Comparison of ENCODE assay signal across 13 cellular contexts in the genomic region with DNA sequence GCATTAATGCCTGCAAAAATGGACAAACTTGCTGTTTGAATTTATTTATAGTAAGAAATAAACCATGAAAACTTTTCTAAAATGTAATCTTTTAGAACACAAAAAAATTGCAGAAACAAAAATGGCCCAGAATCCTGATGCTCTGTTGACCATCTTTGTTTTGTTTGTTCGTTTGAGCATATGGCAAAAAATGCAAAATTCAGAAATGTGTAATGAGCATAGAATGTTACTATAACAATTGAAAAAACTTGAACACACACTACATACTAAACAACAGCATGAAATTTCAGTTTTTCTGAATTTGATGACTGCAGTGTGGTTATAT. TPM values are rescaled to one million over a fixed set of nuclear protein-coding genes. Genes with fewer than 3 reads are reported as not detected.
A peak's percentile ranks its signal among the peaks of the same experiment; 100 is the strongest.
DNase-seq lines count a peak whose midpoint lies in the region; ATAC-seq, FAIRE-seq and TF ChIP-seq lines count a peak whose summit lies in the region.
"Had no signal": no experiment of that assay in that cellular context is flagged by ENCODE, and none has a peak within 500 bp of the region (broad histone marks: within the 10 kb centered on the region; RNA-seq: fewer than 3 reads in every experiment).

No MANE protein-coding gene starts in this region.

- H3K4me1 ChIP-seq in PC-3 (ENCODE audit: insufficient read depth, low read length) (peaks cover 24% of the 10 kb centered on the region), iPS-18a (ENCODE audit: control insufficient read depth, low read depth, low read length) (peaks cover 18% of the 10 kb centered on the region), smooth muscle cell (ENCODE audit: low read depth) (peaks cover 24% of the 10 kb centered on the region), kidney (ENCODE audit: control insufficient read depth in 1 of 2, insufficient read depth in 1 of 2, low read depth in 1 of 2, low read length in 2 of 2) (peaks cover 0 to 6% of the 10 kb centered on the region in 2 donors)

- H3K27me3 ChIP-seq in PC-3 (ENCODE audit: low read length) (no peaks in the 10 kb centered on the region), iPS-18a (ENCODE audit: control insufficient read depth, insufficient read depth, low read length) (no peaks in the 10 kb centered on the region), smooth muscle cell (ENCODE audit: low read depth) (no peaks in the 10 kb centered on the region)
- H3K27me3 ChIP-seq: esophagus squamous epithelium had no signal

- intact Hi-C loops in PC-3 (cut with micrococcal nuclease): no loop called here
- intact Hi-C loops in kidney (cut with DNase I): no loop called here

- H3K4me3 ChIP-seq in PC-3 (ENCODE audit: low read length) (peak overlapping the region; percentile 45), iPS-18a (ENCODE audit: low read length) (peak overlapping the region; percentile 38), smooth muscle cell (peak overlapping the region; percentile 54), foreskin fibroblast (ENCODE audit: low read depth in 1 of 2, low read length in 2 of 2) (no peak overlapping the region), kidney (ENCODE audit: low read length in 2 of 2) (peak overlapping the region in 1 of 2 donors; percentile 56)

- FAIRE-seq in kidney (lab: Jason Lieb, UNC): no peak

- H3K27ac ChIP-seq in PC-3 (ENCODE audit: low read length) (no peak overlapping the region), iPS-18a (ENCODE audit: low read length) (peak overlapping the region; percentile 73), smooth muscle cell (ENCODE audit: low read depth) (peak overlapping the region; percentile 48), kidney (ENCODE audit: low read depth in 2 of 2, low read length in 2 of 2) (no peak overlapping the region)

- peaks cover 33% of the 10 kb centered on the region for H3K36me3 ChIP-seq in PC-3 (ENCODE audit: low read depth, low read length)
- peaks cover 26% of the 10 kb centered on the region for H3K36me3 ChIP-seq in iPS-18a (ENCODE audit: control insufficient read depth, low read depth, low read length)
- no peaks in the 10 kb centered on the region for H3K36me3 ChIP-seq in smooth muscle cell (ENCODE audit: low read depth)
- H3K36me3 ChIP-seq in kidney (ENCODE audit: control insufficient read depth in 1 of 2, insufficient read depth in 2 of 2, low read length in 2 of 2): peaks cover 0 to 2% of the 10 kb centered on the region in 2 donors

- no peaks in the 10 kb centered on the region for H3K9me3 ChIP-seq in PC-3 (ENCODE audit: low read length)
- no peaks in the 10 kb centered on the region for H3K9me3 ChIP-seq in iPS-18a (ENCODE audit: control insufficient read depth, low read depth, low read length)
- no peaks in the 10 kb centered on the region for H3K9me3 ChIP-seq in smooth muscle cell (replicated peaks; ENCODE audit: low read depth)
- H3K9me3 ChIP-seq in kidney (ENCODE audit: control insufficient read depth in 1 of 2, low read length in 2 of 2): no peaks in the 10 kb centered on the region
- H3K9me3 ChIP-seq: esophagus squamous epithelium, HAP-1 had no signal

- H3K27ac Mint-ChIP-seq in activated T-cell treated with anti-CD3 and anti-CD28 coated beads, Interleukin-2, amount 50 U/mL, for 72 hours: no peak overlapping the region
- H3K27ac Mint-ChIP-seq: activated naive CD4-positive, alpha-beta T cell treated with anti-CD3 and anti-CD28 coated beads for 36 hours had no signal

- no TSS peak for BruUV-seq in PC-3 (replicated peaks; lab: Mats Ljungman, UMichigan)

- peak overlapping the region; percentile 38 for H2AFZ ChIP-seq in PC-3 (ENCODE audit: low read length)
- peak overlapping the region; percentile 79 for H2AFZ ChIP-seq in smooth muscle cell (ENCODE audit: low read depth)

- H3K9ac ChIP-seq in PC-3 (ENCODE audit: low read length) (no peak overlapping the region; the same call in 1 of the 2 replicates), iPS-18a (ENCODE audit: low read length) (peak overlapping the region; percentile 72), smooth muscle cell (ENCODE audit: low read depth) (no peak overlapping the region), kidney (ENCODE audit: low read length in 2 of 2) (no peak overlapping the region)

- POLR2A ChIA-PET in PC-3 (lab: Charles Lee; ENCODE audit: unreplicated experiment) (no interaction called here), GM10248 (lab: Yijun Ruan, JAX) (no interaction called here)

- no peaks in the 10 kb centered on the region for H3K9me3 Mint-ChIP-seq in activated T-cell treated with anti-CD3 and anti-CD28 coated beads, Interleukin-2, amount 50 U/mL, for 72 hours
- no peaks in the 10 kb centered on the region for H3K9me3 Mint-ChIP-seq in activated T-cell treated with anti-CD3 and anti-CD28 coated beads, Interleukin-2, amount 50 U/mL, for 4 hours
- H3K9me3 Mint-ChIP-seq: activated naive CD4-positive, alpha-beta T cell treated with anti-CD3 and anti-CD28 coated beads for 36 hours had no signal

- WGBS in smooth muscle cell (ENCODE audit: low lambda C conversion rate): 49% methylated on average over 1 of the region's 1 CpG

- H3K4me3 Mint-ChIP-seq in activated T-cell treated with anti-CD3 and anti-CD28 coated beads, Interleukin-2, amount 50 U/mL, for 72 hours: peak overlapping the region; percentile 9 to 73
- no peak overlapping the region for H3K4me3 Mint-ChIP-seq in activated T-cell treated with anti-CD3 and anti-CD28 coated beads, Interleukin-2, amount 50 U/mL, for 4 hours

- H3K9me2 ChIP-seq in PC-3 (replicated peaks; ENCODE audit: low read length): no peaks in the 10 kb centered on the region

- peak overlapping the region; percentile 71 for H3K4me2 ChIP-seq in PC-3 (ENCODE audit: low read length)
- peak overlapping the region; percentile 95 for H3K4me2 ChIP-seq in smooth muscle cell

- DNase-seq in activated T-cell treated with anti-CD3 and anti-CD28 coated beads, Interleukin-2, amount 50 U/mL, for 72 hours: no peak
- no peak for DNase-seq in activated T-cell treated with anti-CD3 and anti-CD28 coated beads, Interleukin-2, amount 50 U/mL, for 4 hours
- DNase-seq in PC-3 (no peak), smooth muscle cell (lab: John Stamatoyannopoulos, UW; ENCODE audit: unreplicated experiment) (no peak), GM10248 (ENCODE audit: extremely low spot score) (no peak), foreskin fibroblast (no peak), kidney (no peak)
- DNase-seq: activated CD4-positive, alpha-beta T cell treated with anti-CD3 and anti-CD28 coated beads, Interleukin-2, amount 50 U/mL, for 4 hours; activated naive CD4-positive, alpha-beta T cell treated with anti-CD3 and anti-CD28 coated beads for 36 hours; esophagus squamous epithelium; T-helper 17 cell had no signal

- H3K27me3 Mint-ChIP-seq in activated T-cell treated with anti-CD3 and anti-CD28 coated beads, Interleukin-2, amount 50 U/mL, for 72 hours (ENCODE audit: low read depth): no peaks in the 10 kb centered on the region
- H3K27me3 Mint-ChIP-seq in activated T-cell treated with anti-CD3 and anti-CD28 coated beads, Interleukin-2, amount 50 U/mL, for 4 hours (ENCODE audit: low read depth): no peaks in the 10 kb centered on the region
- H3K27me3 Mint-ChIP-seq: T-helper 17 cell had no signal

- H3F3A ChIP-seq in PC-3 (ENCODE audit: low read length, unreplicated experiment) (no peaks in the 10 kb centered on the region), smooth muscle cell (ENCODE audit: low read depth) (no peaks in the 10 kb centered on the region)

- no peak for ATAC-seq in activated T-cell treated with anti-CD3 and anti-CD28 coated beads, Interleukin-2, amount 50 U/mL, for 72 hours (replicated peaks in 1 of 2)
- no peak for ATAC-seq in activated T-cell treated with anti-CD3 and anti-CD28 coated beads, Interleukin-2, amount 50 U/mL, for 4 hours
- no peak for ATAC-seq in PC-3
- ATAC-seq: T-helper 17 cell had no signal

- peaks cover 20% of the 10 kb centered on the region for H3K4me1 Mint-ChIP-seq in activated T-cell treated with anti-CD3 and anti-CD28 coated beads, Interleukin-2, amount 50 U/mL, for 72 hours (ENCODE audit: low read depth)
- peaks cover 11% of the 10 kb centered on the region for H3K4me1 Mint-ChIP-seq in activated T-cell treated with anti-CD3 and anti-CD28 coated beads, Interleukin-2, amount 50 U/mL, for 4 hours (ENCODE audit: low read depth)

- TF ChIP-seq CTCF in PC-3 (conservative IDR thresholded peaks at IDR 0.05; ENCODE audit: low read depth, low read length) (no peak), smooth muscle cell (IDR thresholded peaks at IDR 0.05; ENCODE audit: borderline replicate concordance, insufficient read depth, poor library complexity, severe bottlenecking) (no peak), GM10248 (IDR thresholded peaks at IDR 0.05; ENCODE audit: control extremely low read depth, extremely low read depth, low read depth, missing control alignments) (no peak), foreskin fibroblast (IDR thresholded peaks at IDR 0.05; ENCODE audit: low read depth, low read length) (no peak), kidney (IDR thresholded peaks at IDR 0.05; ENCODE audit: borderline replicate concordance, extremely low read depth, insufficient read depth) (no peak)

- peaks cover 11 to 26% of the 10 kb centered on the region in 2 donors for H3K36me3 Mint-ChIP-seq in activated T-cell treated with anti-CD3 and anti-CD28 coated beads, Interleukin-2, amount 50 U/mL, for 72 hours (ENCODE audit: insufficient read depth in 2 of 2)
- H3K36me3 Mint-ChIP-seq in activated T-cell treated with anti-CD3 and anti-CD28 coated beads, Interleukin-2, amount 50 U/mL, for 4 hours (ENCODE audit: insufficient read depth): peaks cover 11% of the 10 kb centered on the region

- CTCF ChIA-PET in PC-3 (lab: Charles Lee) (no interaction called here), GM10248 (lab: Yijun Ruan, JAX) (no interaction called here)

- H4K20me1 ChIP-seq in PC-3 (ENCODE audit: low read length) (peaks cover 32% of the 10 kb centered on the region), smooth muscle cell (ENCODE audit: low read depth) (peaks cover 7% of the 10 kb centered on the region)

- H3K79me2 ChIP-seq in PC-3 (ENCODE audit: low read length) (peaks cover 40% of the 10 kb centered on the region), smooth muscle cell (ENCODE audit: low read depth) (peaks cover 36% of the 10 kb centered on the region)

RNA-seq across cellular contexts. Expression of a gene that starts 1.1 kb away (rescaled TPM):
- 100 to 1,000 TPM; 193 to 201 TPM for total RNA-seq in activated T-cell treated with anti-CD3 and anti-CD28 coated beads, Interleukin-2, amount 50 U/mL, for 72 hours
- 100 to 1,000 TPM; 139 to 140 (median 139) TPM for total RNA-seq in activated T-cell treated with anti-CD3 and anti-CD28 coated beads, Interleukin-2, amount 50 U/mL, for 4 hours
- 223 and 288 TPM in 2 replicates for total RNA-seq in PC-3 (2014; rRNA removed)
- total RNA-seq in smooth muscle cell: 84.6 and 88.3 TPM in 2 replicates
- 108 and 135 TPM in 2 replicates for polyA plus RNA-seq in smooth muscle cell
- total RNA-seq in kidney: 27.4 TPM
- polyA plus RNA-seq in kidney (ENCODE audit: insufficient read depth, low read depth, low replicate concordance): 23.3 TPM

RNA-seq across cellular contexts. Expression of a gene that starts 38.1 kb away (rescaled TPM):
- total RNA-seq in activated T-cell treated with anti-CD3 and anti-CD28 coated beads, Interleukin-2, amount 50 U/mL, for 72 hours: 10 to 100 TPM; 16.2 to 24.8 TPM
- 10 to 100 TPM; 14.9 to 24.3 (median 19.2) TPM for total RNA-seq in activated T-cell treated with anti-CD3 and anti-CD28 coated beads, Interleukin-2, amount 50 U/mL, for 4 hours
- total RNA-seq in PC-3 (2014; rRNA removed) (13.2 and 25.3 TPM in 2 replicates), smooth muscle cell (4.9 and 8.9 TPM in 2 replicates), kidney (11.1 TPM)
- polyA plus RNA-seq in smooth muscle cell (8.0 and 10.5 TPM in 2 replicates), kidney (ENCODE audit: insufficient read depth, low read depth, low replicate concordance) (10.0 TPM)

Comparison
In these comparisons a context has a peak if more than half of its experiments do, and no peak if none do; other contexts are left out.
1. H3K27ac ChIP-seq: peak in iPS-18a (single experiment) and smooth muscle cell (single experiment); none in PC-3 (single experiment) and kidney (0 of 2).
2. H3K4me3 ChIP-seq: peak in PC-3 (single experiment), iPS-18a (single experiment) and smooth muscle cell (single experiment); none in foreskin fibroblast (0 of 2).